ENCODE assay signal across 15 cellular contexts in the genomic region with DNA sequence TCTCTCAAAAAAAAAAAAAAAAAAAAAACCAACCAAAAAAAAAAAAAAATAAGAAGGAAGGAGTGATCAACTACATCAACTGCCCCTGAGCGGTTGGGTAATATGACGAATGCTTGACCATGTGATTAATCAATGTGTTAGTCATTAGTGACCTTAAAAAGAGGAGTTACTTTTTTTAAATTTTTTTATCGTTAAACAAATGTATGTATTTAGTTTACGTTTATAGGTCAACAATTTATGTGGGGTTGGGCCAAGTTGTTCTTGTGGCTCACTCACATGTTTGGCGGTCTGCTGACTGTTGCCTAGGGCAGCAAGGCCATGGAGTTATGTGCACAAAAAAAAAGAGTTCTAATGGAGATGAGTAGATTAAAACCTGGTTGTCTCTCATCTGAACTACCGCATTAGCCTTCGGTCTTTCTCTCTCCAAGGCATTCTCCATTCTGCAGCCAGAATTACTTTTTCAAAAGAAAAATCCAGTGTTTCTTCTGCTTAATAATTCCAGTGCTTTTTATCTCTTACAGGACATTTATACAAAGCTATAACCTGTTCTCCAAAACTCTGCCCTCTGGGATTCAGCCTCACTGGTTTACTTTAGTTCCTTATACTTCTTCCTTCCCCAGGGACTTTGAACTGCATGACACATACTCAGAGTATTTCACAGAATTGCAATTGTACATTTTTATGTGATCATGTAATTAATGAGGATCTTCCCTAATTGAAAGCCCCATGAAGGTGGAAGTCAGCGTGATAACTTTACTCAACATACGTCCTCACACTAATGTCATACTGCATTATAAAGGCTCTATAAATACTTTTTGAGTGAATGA.
A peak's percentile ranks its signal among the peaks of the same experiment; 100 is the strongest.
DNase-seq lines count a peak whose midpoint lies in the region; TF ChIP-seq lines count a peak whose summit lies in the region.
"Had no signal": no experiment of that assay in that cellular context is flagged by ENCODE, and none has a peak within 500 bp of the region (broad histone marks: within the 10 kb centered on the region; RNA-seq: fewer than 3 reads in every experiment).

No MANE protein-coding gene starts in this region.

- CTCF ChIA-PET in PC-9 (lab: Charles Lee): no interaction called here
- CTCF ChIA-PET in activated CD4-positive, alpha-beta memory T cell treated with anti-CD3 and anti-CD28 coated beads, Interleukin-2, amount 10 ng/mL, durations not matched to agents 7 days and 5 days (lab: Charles Lee): no interaction called here

- H3K9me3 ChIP-seq in PC-9 (ENCODE audit: insufficient read depth, low read depth): peaks cover 6% of the 10 kb centered on the region
- H3K9me3 ChIP-seq: BE2C, esophagus muscularis mucosa, tibial artery had no signal

- H3K36me3 Mint-ChIP-seq in activated CD4-positive, alpha-beta memory T cell treated with anti-CD3 and anti-CD28 coated beads, Interleukin-2, amount 10 ng/mL, durations not matched to agents 7 days and 5 days (ENCODE audit: low read depth): no peaks in the 10 kb centered on the region
- H3K36me3 Mint-ChIP-seq: activated naive CD4-positive, alpha-beta T cell treated with anti-CD3 and anti-CD28 coated beads, Interleukin-2, amount 10 ng/mL, durations not matched to agents 7 days and 5 days had no signal

- BruUV-seq in PC-9 (replicated peaks; lab: Mats Ljungman, UMichigan): no TSS peak

- H3K79me2 ChIP-seq in PC-9 (ENCODE audit: low read depth): no peaks in the 10 kb centered on the region

- H3K27me3 Mint-ChIP-seq in activated CD4-positive, alpha-beta memory T cell treated with anti-CD3 and anti-CD28 coated beads, Interleukin-2, amount 10 ng/mL, durations not matched to agents 7 days and 5 days: no peaks in the 10 kb centered on the region
- H3K27me3 Mint-ChIP-seq: activated naive CD4-positive, alpha-beta T cell treated with anti-CD3 and anti-CD28 coated beads, Interleukin-2, amount 10 ng/mL, durations not matched to agents 7 days and 5 days had no signal

- no peak for TF ChIP-seq CTCF in PC-9 (conservative IDR thresholded peaks at IDR 0.05)
- no peak for TF ChIP-seq CTCF in epithelial cell of proximal tubule (conservative IDR thresholded peaks at IDR 0.05; ENCODE audit: low read depth, low read length)

- POLR2A ChIA-PET in PC-9 (lab: Charles Lee; ENCODE audit: unreplicated experiment): no interaction called here
- POLR2A ChIA-PET in activated CD4-positive, alpha-beta memory T cell treated with anti-CD3 and anti-CD28 coated beads, Interleukin-2, amount 10 ng/mL, durations not matched to agents 7 days and 5 days (lab: Charles Lee): no interaction called here

- H4K20me1 ChIP-seq in PC-9 (ENCODE audit: insufficient read depth): no peaks in the 10 kb centered on the region

- intact Hi-C loops in PC-9 (cut with micrococcal nuclease; ENCODE audit: unreplicated experiment): no loop called here

- H3K4me2 ChIP-seq in PC-9: no peak overlapping the region

- H3F3A ChIP-seq in PC-9 (ENCODE audit: insufficient read depth, low read depth): no peaks in the 10 kb centered on the region

- H3K4me1 ChIP-seq in PC-9 (replicated peaks; ENCODE audit: insufficient read depth): peaks cover 12% of the 10 kb centered on the region; the same call in 1 of the 2 replicates
- H3K4me1 ChIP-seq: BE2C had no signal

- H3K9me3 Mint-ChIP-seq in activated CD4-positive, alpha-beta memory T cell treated with anti-CD3 and anti-CD28 coated beads, Interleukin-2, amount 10 ng/mL, durations not matched to agents 7 days and 5 days: no peaks in the 10 kb centered on the region
- H3K9me3 Mint-ChIP-seq: activated naive CD4-positive, alpha-beta T cell treated with anti-CD3 and anti-CD28 coated beads, Interleukin-2, amount 10 ng/mL, durations not matched to agents 7 days and 5 days had no signal

- no peaks in the 10 kb centered on the region for H3K36me3 ChIP-seq in PC-9 (ENCODE audit: low read depth)
- H3K36me3 ChIP-seq: BE2C, esophagus muscularis mucosa, tibial artery had no signal

- H3K27me3 ChIP-seq in PC-9 (ENCODE audit: insufficient read depth, low read depth): no peaks in the 10 kb centered on the region
- H3K27me3 ChIP-seq: BE2C, esophagus muscularis mucosa, tibial artery had no signal

- no peak overlapping the region for H3K27ac ChIP-seq in PC-9
- H3K27ac ChIP-seq: esophagus muscularis mucosa had no signal

- H3K4me3 ChIP-seq in PC-9 (no peak overlapping the region), epithelial cell of proximal tubule (ENCODE audit: low read depth, low read length) (no peak overlapping the region)
- H3K4me3 ChIP-seq: esophagus muscularis mucosa, tibial artery had no signal

- DNase-seq in Daoy (ENCODE audit: low read depth) (peak; percentile 11), PC-9 (peak in 1 of 2 experiments; percentile 46), epithelial cell of proximal tubule (ENCODE audit: low read depth) (peak; percentile 70), mucosa of gallbladder (ENCODE audit: low spot score) (peak; percentile 41), AG20443 (ENCODE audit: low spot score) (no peak), OCI-M1 (lab: John Stamatoyannopoulos, UW) (no peak)
- no peak for DNase-seq in activated CD4-positive, alpha-beta memory T cell treated with anti-CD3 and anti-CD28 coated beads, Interleukin-2, amount 10 ng/mL, durations not matched to agents 7 days and 5 days
- DNase-seq in central memory CD4-positive, alpha-beta T cell: no peak
- DNase-seq: activated naive CD4-positive, alpha-beta T cell treated with anti-CD3 and anti-CD28 coated beads, Interleukin-2, amount 10 ng/mL, durations not matched to agents 7 days and 5 days; BE2C; DND-41; NCI-H1092; NCI-H2227 treated with DMSO at 0.1 percent for 48 hours; tibial artery had no signal

- no peaks in the 10 kb centered on the region for H3K4me1 Mint-ChIP-seq in activated CD4-positive, alpha-beta memory T cell treated with anti-CD3 and anti-CD28 coated beads, Interleukin-2, amount 10 ng/mL, durations not matched to agents 7 days and 5 days
- H3K4me1 Mint-ChIP-seq: activated naive CD4-positive, alpha-beta T cell treated with anti-CD3 and anti-CD28 coated beads, Interleukin-2, amount 10 ng/mL, durations not matched to agents 7 days and 5 days had no signal

- H2AFZ ChIP-seq in PC-9: peak overlapping the region; percentile 41; the same call in 1 of the 2 replicates

- no peak overlapping the region for H3K27ac Mint-ChIP-seq in activated CD4-positive, alpha-beta memory T cell treated with anti-CD3 and anti-CD28 coated beads, Interleukin-2, amount 10 ng/mL, durations not matched to agents 7 days and 5 days
- H3K27ac Mint-ChIP-seq: activated naive CD4-positive, alpha-beta T cell treated with anti-CD3 and anti-CD28 coated beads, Interleukin-2, amount 10 ng/mL, durations not matched to agents 7 days and 5 days had no signal

- H3K4me3 Mint-ChIP-seq in activated CD4-positive, alpha-beta memory T cell treated with anti-CD3 and anti-CD28 coated beads, Interleukin-2, amount 10 ng/mL, durations not matched to agents 7 days and 5 days: no peak overlapping the region
- H3K4me3 Mint-ChIP-seq: activated naive CD4-positive, alpha-beta T cell treated with anti-CD3 and anti-CD28 coated beads, Interleukin-2, amount 10 ng/mL, durations not matched to agents 7 days and 5 days had no signal

- H3K9me2 ChIP-seq in PC-9 (ENCODE audit: insufficient read depth): no peaks in the 10 kb centered on the region

Comparison
In these comparisons a context has a peak if more than half of its experiments do, and no peak if none do; other contexts are left out.
1. DNase-seq: peak in Daoy (single experiment), epithelial cell of proximal tubule (single experiment) and mucosa of gallbladder (single experiment); none in AG20443 (single experiment), activated CD4-positive, alpha-beta memory T cell treated with anti-CD3 and anti-CD28 coated beads, Interleukin-2, amount 10 ng/mL, durations not matched to agents 7 days and 5 days (single experiment), OCI-M1 (single experiment) and central memory CD4-positive, alpha-beta T cell (single experiment).